ENCODE assay signal across 9 cellular contexts in genomic region chr15:71089801-71090200, GRCh38.
"Had no signal": no experiment of that assay in that cellular context is flagged by ENCODE, and none has a peak within 500 bp of the region (broad histone marks: within the 10 kb centered on the region; RNA-seq: fewer than 3 reads in every experiment).

No MANE protein-coding gene starts in this region.

- H3K27ac ChIP-seq: HL-60, KMS-11 had no signal

- H3K4me3 ChIP-seq: GM23338 had no signal

- DNase-seq: H9, HCEC 1CT, HFFc6, Karpas-422, KBM-7 had no signal

- ATAC-seq: GM23338, HepG2 had no signal
